ENCODE assay signal across 1 cellular context in the genomic region with DNA sequence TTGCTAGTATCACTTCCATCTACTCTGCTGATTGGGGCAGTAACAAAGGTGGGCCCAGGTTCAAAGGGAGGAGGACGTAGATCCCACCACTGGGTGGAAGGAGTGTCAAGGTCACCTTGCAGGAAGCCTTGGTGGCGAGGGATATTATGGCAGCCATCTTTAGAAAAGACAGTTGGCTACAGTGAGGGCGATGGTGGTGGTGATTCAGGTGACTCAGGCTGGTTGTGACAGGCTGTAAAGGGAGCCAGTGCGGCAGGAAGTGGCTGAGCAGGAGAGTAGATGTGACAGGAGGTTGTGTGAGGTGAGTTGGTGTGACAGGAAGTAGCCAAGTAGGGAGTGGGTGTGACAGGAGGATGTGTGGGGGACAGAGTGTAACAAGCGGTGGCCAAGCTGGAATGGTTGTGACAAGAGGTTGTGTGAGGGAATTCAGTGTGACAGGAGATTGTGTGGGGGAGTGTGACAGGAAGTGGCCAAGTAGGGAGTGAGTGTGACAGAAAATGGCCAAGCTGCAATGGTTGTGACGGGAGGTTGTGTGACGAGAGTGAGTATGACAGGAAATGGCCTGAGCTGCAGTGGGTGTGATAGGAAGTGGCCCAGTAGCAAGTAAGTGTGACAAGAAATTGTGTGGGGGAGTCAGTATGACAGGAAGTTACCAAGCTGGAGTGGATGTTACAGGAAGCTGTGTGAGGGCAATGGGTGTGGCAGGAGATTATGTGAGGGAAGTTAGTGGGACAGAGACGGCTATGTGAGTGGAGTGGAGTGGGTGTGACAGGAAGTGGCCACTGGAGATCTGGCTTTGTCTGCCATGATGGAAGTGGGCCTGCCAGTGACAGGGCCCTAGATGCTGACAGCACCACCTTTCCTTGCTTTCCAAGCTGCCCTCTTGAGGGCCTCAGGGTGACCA.
TF ChIP-seq lines count a peak whose summit lies in the region.

No MANE protein-coding gene starts in this region.

TF ChIP-seq in GM12878, 131 proteins besides CTCF, POLR2A, EP300 and RAD21 (continued from another document):
- TF ChIP-seq, protein P1, sequence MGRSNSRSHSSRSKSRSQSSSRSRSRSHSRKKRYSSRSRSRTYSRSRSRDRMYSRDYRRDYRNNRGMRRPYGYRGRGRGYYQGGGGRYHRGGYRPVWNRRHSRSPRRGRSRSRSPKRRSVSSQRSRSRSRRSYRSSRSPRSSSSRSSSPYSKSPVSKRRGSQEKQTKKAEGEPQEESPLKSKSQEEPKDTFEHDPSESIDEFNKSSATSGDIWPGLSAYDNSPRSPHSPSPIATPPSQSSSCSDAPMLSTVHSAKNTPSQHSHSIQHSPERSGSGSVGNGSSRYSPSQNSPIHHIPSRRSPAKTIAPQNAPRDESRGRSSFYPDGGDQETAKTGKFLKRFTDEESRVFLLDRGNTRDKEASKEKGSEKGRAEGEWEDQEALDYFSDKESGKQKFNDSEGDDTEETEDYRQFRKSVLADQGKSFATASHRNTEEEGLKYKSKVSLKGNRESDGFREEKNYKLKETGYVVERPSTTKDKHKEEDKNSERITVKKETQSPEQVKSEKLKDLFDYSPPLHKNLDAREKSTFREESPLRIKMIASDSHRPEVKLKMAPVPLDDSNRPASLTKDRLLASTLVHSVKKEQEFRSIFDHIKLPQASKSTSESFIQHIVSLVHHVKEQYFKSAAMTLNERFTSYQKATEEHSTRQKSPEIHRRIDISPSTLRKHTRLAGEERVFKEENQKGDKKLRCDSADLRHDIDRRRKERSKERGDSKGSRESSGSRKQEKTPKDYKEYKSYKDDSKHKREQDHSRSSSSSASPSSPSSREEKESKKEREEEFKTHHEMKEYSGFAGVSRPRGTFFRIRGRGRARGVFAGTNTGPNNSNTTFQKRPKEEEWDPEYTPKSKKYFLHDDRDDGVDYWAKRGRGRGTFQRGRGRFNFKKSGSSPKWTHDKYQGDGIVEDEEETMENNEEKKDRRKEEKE (IDR thresholded peaks at IDR 0.05), result no peak
- TF ChIP-seq, protein P2, sequence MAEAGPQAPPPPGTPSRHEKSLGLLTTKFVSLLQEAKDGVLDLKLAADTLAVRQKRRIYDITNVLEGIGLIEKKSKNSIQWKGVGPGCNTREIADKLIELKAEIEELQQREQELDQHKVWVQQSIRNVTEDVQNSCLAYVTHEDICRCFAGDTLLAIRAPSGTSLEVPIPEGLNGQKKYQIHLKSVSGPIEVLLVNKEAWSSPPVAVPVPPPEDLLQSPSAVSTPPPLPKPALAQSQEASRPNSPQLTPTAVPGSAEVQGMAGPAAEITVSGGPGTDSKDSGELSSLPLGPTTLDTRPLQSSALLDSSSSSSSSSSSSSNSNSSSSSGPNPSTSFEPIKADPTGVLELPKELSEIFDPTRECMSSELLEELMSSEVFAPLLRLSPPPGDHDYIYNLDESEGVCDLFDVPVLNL (IDR thresholded peaks at IDR 0.05; ENCODE audit: low read depth, low read length), result no peak
- no peak for TF ChIP-seq SUPT20H (IDR thresholded peaks at IDR 0.05; ENCODE audit: borderline replicate concordance, control insufficient read depth, low read depth, low read length)
- peak; percentile 59; the same call in 1 of the 2 replicates for TF ChIP-seq NBN (IDR thresholded peaks at IDR 0.05)
- TF ChIP-seq ZNF274 (IDR thresholded peaks at IDR 0.05; ENCODE audit: insufficient read depth, insufficient read length), result no peak
- TF ChIP-seq, protein P3, sequence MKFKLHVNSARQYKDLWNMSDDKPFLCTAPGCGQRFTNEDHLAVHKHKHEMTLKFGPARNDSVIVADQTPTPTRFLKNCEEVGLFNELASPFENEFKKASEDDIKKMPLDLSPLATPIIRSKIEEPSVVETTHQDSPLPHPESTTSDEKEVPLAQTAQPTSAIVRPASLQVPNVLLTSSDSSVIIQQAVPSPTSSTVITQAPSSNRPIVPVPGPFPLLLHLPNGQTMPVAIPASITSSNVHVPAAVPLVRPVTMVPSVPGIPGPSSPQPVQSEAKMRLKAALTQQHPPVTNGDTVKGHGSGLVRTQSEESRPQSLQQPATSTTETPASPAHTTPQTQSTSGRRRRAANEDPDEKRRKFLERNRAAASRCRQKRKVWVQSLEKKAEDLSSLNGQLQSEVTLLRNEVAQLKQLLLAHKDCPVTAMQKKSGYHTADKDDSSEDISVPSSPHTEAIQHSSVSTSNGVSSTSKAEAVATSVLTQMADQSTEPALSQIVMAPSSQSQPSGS (IDR thresholded peaks at IDR 0.05; ENCODE audit: low read length), result no peak
- TF ChIP-seq, protein P4, sequence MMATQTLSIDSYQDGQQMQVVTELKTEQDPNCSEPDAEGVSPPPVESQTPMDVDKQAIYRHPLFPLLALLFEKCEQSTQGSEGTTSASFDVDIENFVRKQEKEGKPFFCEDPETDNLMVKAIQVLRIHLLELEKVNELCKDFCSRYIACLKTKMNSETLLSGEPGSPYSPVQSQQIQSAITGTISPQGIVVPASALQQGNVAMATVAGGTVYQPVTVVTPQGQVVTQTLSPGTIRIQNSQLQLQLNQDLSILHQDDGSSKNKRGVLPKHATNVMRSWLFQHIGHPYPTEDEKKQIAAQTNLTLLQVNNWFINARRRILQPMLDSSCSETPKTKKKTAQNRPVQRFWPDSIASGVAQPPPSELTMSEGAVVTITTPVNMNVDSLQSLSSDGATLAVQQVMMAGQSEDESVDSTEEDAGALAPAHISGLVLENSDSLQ (IDR thresholded peaks at IDR 0.05), result peak; percentile 54; the same call in 1 of the 2 replicates
- TF ChIP-seq, protein P5, sequence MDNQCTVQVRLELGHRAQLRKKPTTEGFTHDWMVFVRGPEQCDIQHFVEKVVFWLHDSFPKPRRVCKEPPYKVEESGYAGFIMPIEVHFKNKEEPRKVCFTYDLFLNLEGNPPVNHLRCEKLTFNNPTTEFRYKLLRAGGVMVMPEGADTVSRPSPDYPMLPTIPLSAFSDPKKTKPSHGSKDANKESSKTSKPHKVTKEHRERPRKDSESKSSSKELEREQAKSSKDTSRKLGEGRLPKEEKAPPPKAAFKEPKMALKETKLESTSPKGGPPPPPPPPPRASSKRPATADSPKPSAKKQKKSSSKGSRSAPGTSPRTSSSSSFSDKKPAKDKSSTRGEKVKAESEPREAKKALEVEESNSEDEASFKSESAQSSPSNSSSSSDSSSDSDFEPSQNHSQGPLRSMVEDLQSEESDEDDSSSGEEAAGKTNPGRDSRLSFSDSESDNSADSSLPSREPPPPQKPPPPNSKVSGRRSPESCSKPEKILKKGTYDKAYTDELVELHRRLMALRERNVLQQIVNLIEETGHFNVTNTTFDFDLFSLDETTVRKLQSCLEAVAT (IDR thresholded peaks at IDR 0.05), result 0 out of 2 replicates have a peak, but pooled peaks have one; percentile 36
- TF ChIP-seq STAT3 (IDR thresholded peaks at IDR 0.05; ENCODE audit: low read depth, low read length), result no peak
- no peak for TF ChIP-seq SIN3A (IDR thresholded peaks at IDR 0.05; ENCODE audit: low read depth, low read length)
- TF ChIP-seq EZH2 (IDR thresholded peaks at IDR 0.05; ENCODE audit: borderline replicate concordance, control insufficient read depth, low read depth, low read length), result no peak
- no peak for TF ChIP-seq FOXM1 (IDR thresholded peaks at IDR 0.05; ENCODE audit: low read depth, low read length)
- TF ChIP-seq NR2C1 (IDR thresholded peaks at IDR 0.05), result no peak
- TF ChIP-seq TAF1 (IDR thresholded peaks at IDR 0.05; ENCODE audit: borderline replicate concordance, low read depth, low read length), result no peak
- TF ChIP-seq MYB (IDR thresholded peaks at IDR 0.05; ENCODE audit: borderline replicate concordance, low read depth, low read length), result no peak
- TF ChIP-seq SUZ12 (IDR thresholded peaks at IDR 0.05; ENCODE audit: unreplicated experiment), result no peak
